Comparison of ENCODE assay signal across 22 cellular contexts in the genomic region with DNA sequence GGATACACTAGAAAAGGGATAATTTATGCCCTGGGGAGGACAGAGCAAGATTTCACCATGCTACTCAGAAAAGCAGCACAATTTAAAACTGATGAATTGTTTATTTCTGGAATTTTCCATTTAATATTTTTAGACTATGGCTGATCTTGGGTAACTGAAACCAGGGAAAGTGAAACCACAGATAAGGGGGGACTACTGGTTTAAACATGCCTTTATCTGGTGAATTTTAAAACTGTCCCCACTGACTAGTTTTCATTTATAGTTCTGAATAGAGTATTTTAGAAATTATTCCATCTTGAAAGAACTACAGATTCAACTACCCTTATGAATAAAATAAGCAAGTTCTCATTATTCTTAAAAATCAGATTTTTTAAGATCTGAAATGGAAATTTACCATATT.
"Had no signal": no experiment of that assay in that cellular context is flagged by ENCODE, and none has a peak within 500 bp of the region (broad histone marks: within the 10 kb centered on the region; RNA-seq: fewer than 3 reads in every experiment).

No MANE protein-coding gene starts in this region.

- H3K27me3 ChIP-seq: heart right ventricle, ovary, stomach, testis, upper lobe of left lung had no signal

- H3K27ac Mint-ChIP-seq: brain, natural killer cell had no signal

- H3K4me1 Mint-ChIP-seq: brain, natural killer cell had no signal

- H3K4me3 Mint-ChIP-seq: activated T-cell treated with anti-CD3 and anti-CD28 coated beads, Interleukin-2, amount 50 U/mL, for 4 hours; brain; immature natural killer cell; natural killer cell had no signal

- H3K9me3 ChIP-seq: heart right ventricle, ovary, psoas muscle, stomach, testis, upper lobe of left lung had no signal

- H3K36me3 Mint-ChIP-seq: natural killer cell had no signal

- H3K4me1 ChIP-seq: psoas muscle, testis had no signal

- H3K27me3 Mint-ChIP-seq: brain had no signal

- FAIRE-seq: endometrium had no signal

- H3K27ac ChIP-seq: ovary, psoas muscle, testis, upper lobe of left lung had no signal

- H3K36me3 ChIP-seq: ovary had no signal

- DNase-seq: activated CD4-positive, alpha-beta T cell treated with anti-CD3 and anti-CD28 coated beads, Interleukin-2, amount 50 U/mL, for 4 hours; activated effector memory CD4-positive, alpha-beta T cell treated with anti-CD3 and anti-CD28 coated beads, Interleukin-2, amount 50 U/mL, for 16 hours; activated naive CD4-positive, alpha-beta T cell treated with anti-CD3 and anti-CD28 coated beads, Interleukin-2, amount 50 U/mL, for 16 hours; activated T-cell treated with anti-CD3 and anti-CD28 coated beads, Interleukin-2, amount 50 U/mL, for 4 hours; anterior cingulate cortex; caudate nucleus; cortex of kidney; heart right ventricle; immature natural killer cell; mesendoderm; natural killer cell; ovary; psoas muscle; right cardiac atrium; stimulated activated CD4-positive, alpha-beta T cell treated with anti-CD3 and anti-CD28 coated beads, Interleukin-2, amount 100 ng/mL, for 24 hours; stomach; SW 1271; T-helper 2 cell; testis; upper lobe of left lung had no signal

- H3K4me3 ChIP-seq: heart right ventricle, ovary, psoas muscle, stomach, testis, upper lobe of left lung had no signal

- ATAC-seq: activated T-cell treated with anti-CD3 and anti-CD28 coated beads, Interleukin-2, amount 50 U/mL, for 4 hours; heart right ventricle; natural killer cell; psoas muscle; right cardiac atrium had no signal

- H3K9me3 Mint-ChIP-seq: activated T-cell treated with anti-CD3 and anti-CD28 coated beads, Interleukin-2, amount 50 U/mL, for 4 hours; brain; immature natural killer cell; natural killer cell had no signal
